Comparison of ENCODE assay signal across 28 cellular contexts in the genomic region with DNA sequence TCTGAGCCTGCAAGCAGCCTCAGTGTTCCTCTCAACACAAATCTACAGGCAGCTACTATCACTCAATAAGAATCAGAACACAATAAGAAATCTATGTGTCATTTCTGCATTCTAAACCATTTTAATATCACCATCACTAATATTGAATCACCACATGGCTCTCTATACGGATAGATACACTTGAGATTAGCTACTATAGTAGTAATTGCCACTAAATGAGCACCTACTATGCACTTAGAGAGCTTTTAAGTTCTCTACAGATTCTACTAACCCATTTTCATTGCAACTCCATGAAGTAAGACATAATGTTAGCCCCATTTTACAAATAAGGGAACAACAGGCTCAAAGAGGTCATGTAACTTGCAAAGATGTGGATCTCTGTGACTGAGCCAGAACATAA.
DNase-seq lines count a peak whose midpoint lies in the region; ATAC-seq, FAIRE-seq and TF ChIP-seq lines count a peak whose summit lies in the region.
"Had no signal": no experiment of that assay in that cellular context is flagged by ENCODE, and none has a peak within 500 bp of the region (broad histone marks: within the 10 kb centered on the region; RNA-seq: fewer than 3 reads in every experiment).

No MANE protein-coding gene starts in this region.

- DNase-seq in HepG2 (ENCODE audit: low spot score): no peak
- DNase-seq in neuronal stem cell (ENCODE audit: low spot score): no peak
- no peak for DNase-seq in testis
- no peak for DNase-seq in WTC11 (ENCODE audit: low spot score)
- DNase-seq in OCI-M1 (lab: John Stamatoyannopoulos, UW): no peak
- DNase-seq: AML-193; CD4-positive, alpha-beta memory T cell; CD4-positive, CD25-positive, alpha-beta regulatory T cell; CD8-positive, alpha-beta memory T cell; COR-L47; DMS 273 treated with DMSO at 0.1 percent for 48 hours; DMS153; DMS53; DMS79; DND-41; EL; GDM1 had no signal

- POLR2A ChIA-PET in HEK293 (lab: Yijun Ruan, JAX): no interaction called here
- POLR2A ChIA-PET in HepG2 (lab: Yijun Ruan, JAX): no interaction called here
- POLR2A ChIA-PET in WTC11 (lab: Charles Lee): no interaction called here

- H3K27ac ChIP-seq in HEK293 (ENCODE audit: extremely low read depth, low read depth, low read length) (no peak overlapping the region), HepG2 (ENCODE audit: extremely low read length, insufficient read depth, low read length) (peak overlapping the region; percentile 85), neuronal stem cell (replicated peaks; ENCODE audit: low read length) (peak overlapping the region; percentile 63), testis (no peak overlapping the region)
- H3K27ac ChIP-seq: 22Rv1; A549; BLaER1 treated with 17β-estradiol and CSF1 and Interleukin-3, amounts not matched to agents 10 nM and 100 nM; C4-2B had no signal

- H3K9me3 Mint-ChIP-seq in nephron (peaks cover 5% of the 10 kb centered on the region), WTC11 (no peaks in the 10 kb centered on the region)
- H3K9me3 Mint-ChIP-seq: CD4-positive, alpha-beta memory T cell; CD8-positive, alpha-beta memory T cell had no signal

- H3K27ac Mint-ChIP-seq in nephron (peak overlapping the region; percentile 84 to 96 (median 88)), WTC11 (no peak overlapping the region)
- H3K27ac Mint-ChIP-seq: B cell; CD4-positive, alpha-beta memory T cell; CD4-positive, CD25-positive, alpha-beta regulatory T cell; CD8-positive, alpha-beta memory T cell had no signal

- peak overlapping the region; percentile 56 for H3K4me2 ChIP-seq in HepG2 (ENCODE audit: low read depth, low read length)
- no peak overlapping the region for H3K4me2 ChIP-seq in neuronal stem cell (ENCODE audit: insufficient read depth, low read length, poor library complexity, severe bottlenecking)
- H3K4me2 ChIP-seq: A549; BLaER1 treated with 17β-estradiol and CSF1 and Interleukin-3, amounts not matched to agents 10 nM and 100 nM had no signal

- H3K4ac ChIP-seq in neuronal stem cell (ENCODE audit: low read length): no peak overlapping the region

- TF ChIP-seq RAD21 in HepG2 (CRISPR knock-in tag; IDR thresholded peaks at IDR 0.05): no peak

- no peak for TF ChIP-seq POLR2A in HepG2 (IDR thresholded peaks at IDR 0.05; ENCODE audit: insufficient read depth in 1 of 2, low read depth in 2 of 2, low read length in 2 of 2)
- no peak for TF ChIP-seq POLR2A in testis (IDR thresholded peaks at IDR 0.05)

- intact Hi-C loops in HepG2 (cut with micrococcal nuclease; ENCODE audit: unreplicated experiment): loop anchor here (5.0 kb wide), 1 partner anchor 59 kb away; no protein-coding TSS in a partner anchor
- intact Hi-C loops in testis (cut with DNase I; ENCODE audit: low total_unique reads): no loop called here

- in situ Hi-C loops in HepG2 (cut with HindIII; ENCODE audit: extremely low pct_ligation_motif_present, low pct_unique_long_range_greater_than_20kb): no loop called here

- no peak for FAIRE-seq in HepG2 (lab: Jason Lieb, UNC)
- FAIRE-seq: A549, GM12878, GM12892, GM18507 had no signal

- no peak overlapping the region for H2BK5ac ChIP-seq in neuronal stem cell (ENCODE audit: low read length)

- no peaks in the 10 kb centered on the region for H4K20me1 ChIP-seq in HepG2 (ENCODE audit: insufficient read depth, low read length)
- H4K20me1 ChIP-seq: BLaER1 treated with 17β-estradiol and CSF1 and Interleukin-3, amounts not matched to agents 10 nM and 100 nM had no signal

- TF ChIP-seq EP300 in HepG2 (IDR thresholded peaks at IDR 0.05; ENCODE audit: low read depth in 2 of 2, low read length in 2 of 2) (no peak), HepG2 (CRISPR knock-in tag; IDR thresholded peaks at IDR 0.05; ENCODE audit: borderline replicate concordance) (no peak)

- H3K27me3 ChIP-seq in HepG2 (ENCODE audit: control insufficient read depth in 1 of 2, insufficient read depth in 2 of 2, low read length in 2 of 2) (no peaks in the 10 kb centered on the region), neuronal stem cell (ENCODE audit: control insufficient read depth in 3 of 3, insufficient read depth in 3 of 3, low read depth in 1 of 3, low read length in 3 of 3) (no peaks in the 10 kb centered on the region), testis (no peaks in the 10 kb centered on the region)
- H3K27me3 ChIP-seq: BLaER1 treated with 17β-estradiol and CSF1 and Interleukin-3, amounts not matched to agents 10 nM and 100 nM had no signal

- TF ChIP-seq CTCF in HEK293 (tag by site-specific recombination; IDR thresholded peaks at IDR 0.05) (no peak), HepG2 (CRISPR knock-in tag; IDR thresholded peaks at IDR 0.05) (no peak), nephron (IDR thresholded peaks at IDR 0.05; ENCODE audit: unreplicated experiment in 3 of 3) (no peak), testis (IDR thresholded peaks at IDR 0.05) (no peak), WTC11 (IDR thresholded peaks at IDR 0.05) (no peak)

- H3K4me3 Mint-ChIP-seq in nephron: no peak overlapping the region
- no peak overlapping the region for H3K4me3 Mint-ChIP-seq in WTC11
- H3K4me3 Mint-ChIP-seq: B cell; CD4-positive, alpha-beta memory T cell; CD4-positive, CD25-positive, alpha-beta regulatory T cell; CD8-positive, alpha-beta memory T cell had no signal

- ATAC-seq in HepG2 (no peak), HG03135 (IDR thresholded peaks at IDR 0.05; ENCODE audit: unreplicated experiment) (no peak), WTC11 (no peak)
- ATAC-seq: A549, GM12878 had no signal

- WGBS in HepG2 (ENCODE audit: low lambda C conversion rate): 77% methylated on average over 1 of the region's 1 CpG
- WGBS in neuronal stem cell (ENCODE audit: extremely low coverage in 2 of 2, insufficient read length in 2 of 2, insufficient replicate concordance in 1 of 2), 2 donors: no CpG with 5 or more reads among the region's 1 CpG
- WGBS in testis, 2 donors: 86 to 95% methylated on average over 1 of the region's 1 CpG

- peaks cover 53% of the 10 kb centered on the region for H3K4me1 Mint-ChIP-seq in nephron
- H3K4me1 Mint-ChIP-seq in WTC11: no peaks in the 10 kb centered on the region
- H3K4me1 Mint-ChIP-seq: B cell; CD4-positive, alpha-beta memory T cell; CD4-positive, CD25-positive, alpha-beta regulatory T cell; CD8-positive, alpha-beta memory T cell had no signal

- H3K27me3 Mint-ChIP-seq in nephron (ENCODE audit: low read depth) (peaks cover 5% of the 10 kb centered on the region), WTC11 (ENCODE audit: low read depth) (no peaks in the 10 kb centered on the region; the same call in 1 of the 2 replicates)

- H3K4me1 ChIP-seq in HEK293 (ENCODE audit: control insufficient read depth, insufficient read depth, low read length) (no peaks in the 10 kb centered on the region), HepG2 (ENCODE audit: insufficient read depth, low read length) (peaks cover 58% of the 10 kb centered on the region), neuronal stem cell (ENCODE audit: control insufficient read depth in 2 of 2, insufficient read depth in 1 of 2, low read depth in 1 of 2, low read length in 2 of 2) (peaks cover 0 to 5% of the 10 kb centered on the region in 2 donors), testis (no peaks in the 10 kb centered on the region)
- H3K4me1 ChIP-seq: A549; BLaER1 treated with 17β-estradiol and CSF1 and Interleukin-3, amounts not matched to agents 10 nM and 100 nM had no signal

- H3K36me3 ChIP-seq in HEK293 (ENCODE audit: control insufficient read depth in 2 of 2, insufficient read depth in 1 of 2, low read length in 2 of 2) (no peaks in the 10 kb centered on the region), HepG2 (replicated peaks in 1 of 2; ENCODE audit: control insufficient read depth in 1 of 2, insufficient read depth in 2 of 2, low read length in 2 of 2) (no peaks in the 10 kb centered on the region), neuronal stem cell (replicated peaks in 1 of 2; ENCODE audit: control insufficient read depth in 2 of 2, insufficient read depth in 2 of 2, low read length in 2 of 2) (no peaks in the 10 kb centered on the region), testis (ENCODE audit: low read depth, missing control alignments) (no peaks in the 10 kb centered on the region)
- H3K36me3 ChIP-seq: BLaER1 treated with 17β-estradiol and CSF1 and Interleukin-3, amounts not matched to agents 10 nM and 100 nM had no signal

- H2AFZ ChIP-seq in HepG2 (ENCODE audit: low read length) (no peak overlapping the region), neuronal stem cell (ENCODE audit: low read length) (no peak overlapping the region)

- H3K9me3 ChIP-seq in HEK293 (ENCODE audit: control insufficient read depth, insufficient read depth, low read depth, low read length) (no peaks in the 10 kb centered on the region), HepG2 (ENCODE audit: low read length) (no peaks in the 10 kb centered on the region), neuronal stem cell (replicated peaks in 1 of 2; ENCODE audit: control insufficient read depth in 2 of 2, insufficient read depth in 1 of 2, low read depth in 1 of 2, low read length in 2 of 2) (no peaks in the 10 kb centered on the region), testis (no peaks in the 10 kb centered on the region)
- H3K9me3 ChIP-seq: A549; BLaER1 treated with 17β-estradiol and CSF1 and Interleukin-3, amounts not matched to agents 10 nM and 100 nM had no signal

- H2BK12ac ChIP-seq in neuronal stem cell (ENCODE audit: low read length): no peak overlapping the region

- TSS peak; percentile 87 for BruUV-seq in HepG2 (replicated peaks; lab: Mats Ljungman, UMichigan)

- H3K36me3 Mint-ChIP-seq in nephron (ENCODE audit: low read depth) (no peaks in the 10 kb centered on the region), WTC11 (no peaks in the 10 kb centered on the region)
- H3K36me3 Mint-ChIP-seq: CD4-positive, alpha-beta memory T cell; CD4-positive, CD25-positive, alpha-beta regulatory T cell; CD8-positive, alpha-beta memory T cell had no signal

- H3K79me2 ChIP-seq in HepG2 (ENCODE audit: insufficient read depth, low read length): no peaks in the 10 kb centered on the region

- H3K9ac ChIP-seq in HepG2 (ENCODE audit: insufficient read depth, low read depth, low read length) (peak overlapping the region; percentile 34), neuronal stem cell (ENCODE audit: low read depth, low read length, poor library complexity) (no peak overlapping the region)
- H3K9ac ChIP-seq: BLaER1 treated with 17β-estradiol and CSF1 and Interleukin-3, amounts not matched to agents 10 nM and 100 nM had no signal

- no peak overlapping the region for H3K14ac ChIP-seq in neuronal stem cell (ENCODE audit: low read length)

- no peak overlapping the region for H4K8ac ChIP-seq in neuronal stem cell (ENCODE audit: low read depth, low read length)

- H4K91ac ChIP-seq in neuronal stem cell (ENCODE audit: low read depth, low read length, poor library complexity): no peak overlapping the region

- H2BK15ac ChIP-seq in neuronal stem cell (ENCODE audit: low read length): no peak overlapping the region

- H3K23ac ChIP-seq in neuronal stem cell (ENCODE audit: low read depth, low read length, poor library complexity): no peak overlapping the region

- H3K18ac ChIP-seq in neuronal stem cell (ENCODE audit: low read length): no peak overlapping the region

- H2AK5ac ChIP-seq in neuronal stem cell (ENCODE audit: low read depth, low read length): no peak overlapping the region

- H3K4me3 ChIP-seq in HEK293 (ENCODE audit: low read depth, low read length): no peak overlapping the region
- H3K4me3 ChIP-seq in HepG2 (replicated peaks in 1 of 3; ENCODE audit: insufficient read depth in 1 of 3, low read depth in 2 of 3, low read length in 3 of 3): peak overlapping the region in 1 of 3 experiments; percentile 5; a peak in 1 of 6 replicates
- H3K4me3 ChIP-seq in neuronal stem cell (ENCODE audit: low read length in 2 of 2): no peak overlapping the region
- H3K4me3 ChIP-seq in testis: no peak overlapping the region
- H3K4me3 ChIP-seq: A549; BLaER1 treated with 17β-estradiol and CSF1 and Interleukin-3, amounts not matched to agents 10 nM and 100 nM; GM12878 had no signal

- no peaks in the 10 kb centered on the region for H3K79me1 ChIP-seq in neuronal stem cell (ENCODE audit: low read depth, low read length)

- CTCF ChIA-PET in HEK293 (lab: Yijun Ruan, JAX) (no interaction called here), HepG2 (lab: Yijun Ruan, JAX; ENCODE audit: low intra/inter-chr PET ratio, low total read pairs) (no interaction called here), WTC11 (lab: Charles Lee) (no interaction called here)

- no peak overlapping the region for H2BK120ac ChIP-seq in neuronal stem cell (ENCODE audit: low read depth, low read length)

Comparison
In these comparisons a context has a peak if more than half of its experiments do, and no peak if none do; other contexts are left out.
1. H3K27ac ChIP-seq: peak in HepG2 (single experiment) and neuronal stem cell (single experiment); none in HEK293 (single experiment) and testis (0 of 2).